15 cellular contexts compared by ENCODE assay signal in genomic region chr2:32864337-32864736, GRCh38.
A peak's percentile ranks its signal among the peaks of the same experiment; 100 is the strongest.
DNase-seq lines count a peak whose midpoint lies in the region; ATAC-seq lines count a peak whose summit lies in the region.
"Had no signal": no experiment of that assay in that cellular context is flagged by ENCODE, and none has a peak within 500 bp of the region (broad histone marks: within the 10 kb centered on the region; RNA-seq: fewer than 3 reads in every experiment).

No MANE protein-coding gene starts in this region.

- peaks cover 5% of the 10 kb centered on the region for H3K4me1 Mint-ChIP-seq in activated CD8-positive, alpha-beta memory T cell treated with anti-CD3 and anti-CD28 coated beads, Interleukin-2, amount 10 ng/mL, durations not matched to agents 7 days and 5 days

- no peak for ATAC-seq in activated CD8-positive, alpha-beta memory T cell treated with anti-CD3 and anti-CD28 coated beads, Interleukin-2, amount 10 ng/mL, durations not matched to agents 7 days and 5 days
- ATAC-seq: GM12878; stimulated activated naive CD8-positive, alpha-beta T cell treated with anti-CD3 and anti-CD28 coated beads, Interleukin-15, amount 100 ng/mL, for 72 hours had no signal

- H3K27me3 Mint-ChIP-seq in activated CD8-positive, alpha-beta memory T cell treated with anti-CD3 and anti-CD28 coated beads, Interleukin-2, amount 10 ng/mL, durations not matched to agents 7 days and 5 days: peaks cover 19% of the 10 kb centered on the region

- no peak overlapping the region for H3K27ac Mint-ChIP-seq in activated CD8-positive, alpha-beta memory T cell treated with anti-CD3 and anti-CD28 coated beads, Interleukin-2, amount 10 ng/mL, durations not matched to agents 7 days and 5 days

- H3K4me3 Mint-ChIP-seq in activated CD8-positive, alpha-beta memory T cell treated with anti-CD3 and anti-CD28 coated beads, Interleukin-2, amount 10 ng/mL, durations not matched to agents 7 days and 5 days: no peak overlapping the region
- H3K4me3 Mint-ChIP-seq: neural crest cell; stimulated activated naive CD8-positive, alpha-beta T cell treated with anti-CD3 and anti-CD28 coated beads, Interleukin-15, amount 100 ng/mL, for 72 hours had no signal

- H3K9me3 Mint-ChIP-seq in activated CD8-positive, alpha-beta memory T cell treated with anti-CD3 and anti-CD28 coated beads, Interleukin-2, amount 10 ng/mL, durations not matched to agents 7 days and 5 days (ENCODE audit: low read depth): no peaks in the 10 kb centered on the region
- H3K9me3 Mint-ChIP-seq: neural crest cell; stimulated activated naive CD8-positive, alpha-beta T cell treated with anti-CD3 and anti-CD28 coated beads, Interleukin-15, amount 100 ng/mL, for 72 hours had no signal

- H3K36me3 Mint-ChIP-seq in activated CD8-positive, alpha-beta memory T cell treated with anti-CD3 and anti-CD28 coated beads, Interleukin-2, amount 10 ng/mL, durations not matched to agents 7 days and 5 days: no peaks in the 10 kb centered on the region

- peak; percentile 55 for DNase-seq in A172 (ENCODE audit: low spot score)
- peak; percentile 40 for DNase-seq in GM04504 (ENCODE audit: low read depth)
- peak; percentile 76 for DNase-seq in amniotic epithelial cell (ENCODE audit: low read depth)
- peak; percentile 77 for DNase-seq in iris pigment epithelial cell (ENCODE audit: low read depth)
- no peak for DNase-seq in HuH-7 (ENCODE audit: low spot score)
- no peak for DNase-seq in NCI-H1092 treated with DMSO at 0.1 percent for 48 hours (lab: John Stamatoyannopoulos, UW)
- no peak for DNase-seq in activated CD8-positive, alpha-beta memory T cell treated with anti-CD3 and anti-CD28 coated beads, Interleukin-2, amount 10 ng/mL, durations not matched to agents 7 days and 5 days
- DNase-seq in NCI-H82 treated with DMSO at 0.1 percent for 48 hours (lab: John Stamatoyannopoulos, UW; ENCODE audit: unreplicated experiment): no peak
- DNase-seq: activated gamma-delta T cell treated with Interleukin-2 at 50 U/mL for 16 hours; erythroblast; MV-4-11; sigmoid colon; stimulated activated naive CD8-positive, alpha-beta T cell treated with anti-CD3 and anti-CD28 coated beads, Interleukin-15, amount 100 ng/mL, for 72 hours had no signal

- CTCF ChIA-PET in activated CD8-positive, alpha-beta memory T cell treated with anti-CD3 and anti-CD28 coated beads, Interleukin-2, amount 10 ng/mL, durations not matched to agents 7 days and 5 days (lab: Charles Lee): no interaction called here

Comparison
In these comparisons a context has a peak if more than half of its experiments do, and no peak if none do; other contexts are left out.
1. DNase-seq: peak in A172 (single experiment), GM04504 (single experiment), amniotic epithelial cell (single experiment) and iris pigment epithelial cell (single experiment); none in HuH-7 (single experiment), NCI-H1092 treated with DMSO at 0.1 percent for 48 hours (single experiment), activated CD8-positive, alpha-beta memory T cell treated with anti-CD3 and anti-CD28 coated beads, Interleukin-2, amount 10 ng/mL, durations not matched to agents 7 days and 5 days (single experiment) and NCI-H82 treated with DMSO at 0.1 percent for 48 hours (single experiment).